Comparison of ENCODE assay signal across 14 cellular contexts in the genomic region with DNA sequence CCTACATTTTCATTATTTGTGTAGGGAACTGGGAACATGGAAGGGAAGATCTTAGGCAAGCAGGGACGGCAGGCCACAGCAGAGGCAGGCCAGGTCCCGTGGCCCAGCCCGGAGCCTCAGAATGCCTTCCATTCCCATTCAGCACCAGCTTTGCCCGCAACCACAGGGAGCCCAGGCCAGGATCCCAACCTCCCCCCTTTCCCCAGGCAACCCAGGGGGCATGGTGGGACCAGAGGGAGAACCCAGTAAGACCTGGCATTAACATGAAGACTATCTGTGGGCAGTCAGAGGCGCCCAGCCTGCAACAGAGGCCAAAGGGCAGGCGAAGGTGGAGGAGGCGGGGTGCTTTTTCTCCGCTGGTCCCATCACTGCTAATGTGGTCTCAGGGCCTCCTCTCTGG.
DNase-seq lines count a peak whose midpoint lies in the region; TF ChIP-seq lines count a peak whose summit lies in the region.
"Had no signal": no experiment of that assay in that cellular context is flagged by ENCODE, and none has a peak within 500 bp of the region (broad histone marks: within the 10 kb centered on the region; RNA-seq: fewer than 3 reads in every experiment).

No MANE protein-coding gene starts in this region.

- H3K27ac ChIP-seq in BLaER1 treated with 17β-estradiol and CSF1 and Interleukin-3, amounts not matched to agents 10 nM and 100 nM: no peak overlapping the region
- no peak overlapping the region for H3K27ac ChIP-seq in HUES6 (ENCODE audit: low read depth, low read length)
- H3K27ac ChIP-seq in dorsolateral prefrontal cortex: peak overlapping the region in 31 of 59 donors; percentile 9 to 84 (median 60)
- H3K27ac ChIP-seq in neuronal stem cell (replicated peaks; ENCODE audit: low read length): no peak overlapping the region
- H3K27ac ChIP-seq: heart left ventricle, neutrophil, Peyer's patch had no signal

- peak overlapping the region; percentile 81 for H2AK5ac ChIP-seq in neuronal stem cell (ENCODE audit: low read depth, low read length)

- no peak overlapping the region for H3K27ac Mint-ChIP-seq in activated CD4-positive, alpha-beta T cell treated with anti-CD3 and anti-CD28 coated beads, Interleukin-2, amount 10 ng/mL, durations not matched to agents 24 days and 14 days
- H3K27ac Mint-ChIP-seq: activated CD4-positive, alpha-beta memory T cell treated with anti-CD3 and anti-CD28 coated beads for 36 hours; activated T-cell treated with anti-CD3 and anti-CD28 coated beads, Interleukin-2, amount 50 U/mL, for 72 hours; memory B cell had no signal

- H2AFZ ChIP-seq in neuronal stem cell (ENCODE audit: low read length): peak overlapping the region; percentile 95

- no peaks in the 10 kb centered on the region for H3K4me1 Mint-ChIP-seq in activated CD4-positive, alpha-beta T cell treated with anti-CD3 and anti-CD28 coated beads, Interleukin-2, amount 10 ng/mL, durations not matched to agents 24 days and 14 days

- H3K36me3 ChIP-seq in BLaER1 treated with 17β-estradiol and CSF1 and Interleukin-3, amounts not matched to agents 10 nM and 100 nM: no peaks in the 10 kb centered on the region
- H3K36me3 ChIP-seq in HUES6 (ENCODE audit: control insufficient read depth, insufficient read depth, low read length): no peaks in the 10 kb centered on the region
- no peaks in the 10 kb centered on the region for H3K36me3 ChIP-seq in neuronal stem cell (replicated peaks in 1 of 2; ENCODE audit: control insufficient read depth in 2 of 2, insufficient read depth in 2 of 2, low read length in 2 of 2)
- H3K36me3 ChIP-seq: heart left ventricle, neutrophil, Peyer's patch had no signal

- no peaks in the 10 kb centered on the region for H3K79me1 ChIP-seq in neuronal stem cell (ENCODE audit: low read depth, low read length)

- H4K91ac ChIP-seq in neuronal stem cell (ENCODE audit: low read depth, low read length, poor library complexity): no peak overlapping the region

- H3K14ac ChIP-seq in neuronal stem cell (ENCODE audit: low read length): peak overlapping the region; percentile 25

- peaks cover 80 to 86% (median 84%) of the 10 kb centered on the region in 11 experiments for H3K27me3 ChIP-seq in BLaER1 treated with 17β-estradiol and CSF1 and Interleukin-3, amounts not matched to agents 10 nM and 100 nM
- H3K27me3 ChIP-seq in HUES6 (ENCODE audit: control insufficient read depth, insufficient read depth, low read length) (peaks cover 69% of the 10 kb centered on the region), dorsolateral prefrontal cortex (peaks cover 0 to 35% (median 14%) of the 10 kb centered on the region in 45 donors), neuronal stem cell (ENCODE audit: control insufficient read depth in 3 of 3, insufficient read depth in 3 of 3, low read depth in 1 of 3, low read length in 3 of 3) (peaks cover 0 to 36% (median 20%) of the 10 kb centered on the region in 3 experiments)

- no peaks in the 10 kb centered on the region for H3K9me3 ChIP-seq in BLaER1 treated with 17β-estradiol and CSF1 and Interleukin-3, amounts not matched to agents 10 nM and 100 nM (replicated peaks in 1 of 11)
- no peaks in the 10 kb centered on the region for H3K9me3 ChIP-seq in HUES6 (ENCODE audit: control insufficient read depth, insufficient read depth, low read depth, low read length)
- H3K9me3 ChIP-seq in neuronal stem cell (replicated peaks in 1 of 2; ENCODE audit: control insufficient read depth in 2 of 2, insufficient read depth in 1 of 2, low read depth in 1 of 2, low read length in 2 of 2): no peaks in the 10 kb centered on the region
- H3K9me3 ChIP-seq: heart left ventricle, neutrophil, Peyer's patch had no signal

- H3K4ac ChIP-seq in neuronal stem cell (ENCODE audit: low read length): no peak overlapping the region

- intact Hi-C loops in dorsolateral prefrontal cortex (cut with DNase I): loop anchor here (1.0 to 5.0 kb wide), 8 partner anchors 82 to 933 kb away; a partner anchor contains a TSS
- intact Hi-C loops in activated CD4-positive, alpha-beta T cell treated with anti-CD3 and anti-CD28 coated beads, Interleukin-2, amount 10 ng/mL, durations not matched to agents 24 days and 14 days (cut with micrococcal nuclease): loop anchor here (1.0 to 5.0 kb wide), 3 partner anchors 703 to 932 kb away; no protein-coding TSS in a partner anchor

- H3K4me2 ChIP-seq in BLaER1 treated with 17β-estradiol and CSF1 and Interleukin-3, amounts not matched to agents 10 nM and 100 nM: peak overlapping the region in 9 of 11 experiments; percentile 46 to 93 (median 68); a peak in 10 of 22 replicates
- no peak overlapping the region for H3K4me2 ChIP-seq in neuronal stem cell (ENCODE audit: insufficient read depth, low read length, poor library complexity, severe bottlenecking)

- H3K9me3 Mint-ChIP-seq in activated CD4-positive, alpha-beta T cell treated with anti-CD3 and anti-CD28 coated beads, Interleukin-2, amount 10 ng/mL, durations not matched to agents 24 days and 14 days: no peaks in the 10 kb centered on the region
- H3K9me3 Mint-ChIP-seq: activated CD4-positive, alpha-beta memory T cell treated with anti-CD3 and anti-CD28 coated beads for 36 hours; activated T-cell treated with anti-CD3 and anti-CD28 coated beads, Interleukin-2, amount 50 U/mL, for 72 hours; memory B cell had no signal

- peaks cover 0 to 19% (median 11%) of the 10 kb centered on the region in 10 experiments; a peak in 13 of 20 replicates for H3K4me1 ChIP-seq in BLaER1 treated with 17β-estradiol and CSF1 and Interleukin-3, amounts not matched to agents 10 nM and 100 nM
- H3K4me1 ChIP-seq in HUES6 (ENCODE audit: control insufficient read depth, insufficient read depth, low read length) (peaks cover 18% of the 10 kb centered on the region), neuronal stem cell (ENCODE audit: control insufficient read depth in 2 of 2, insufficient read depth in 1 of 2, low read depth in 1 of 2, low read length in 2 of 2) (peaks cover 25 to 32% of the 10 kb centered on the region in 2 donors)

- no peak overlapping the region for H3K4me3 Mint-ChIP-seq in activated CD4-positive, alpha-beta T cell treated with anti-CD3 and anti-CD28 coated beads, Interleukin-2, amount 10 ng/mL, durations not matched to agents 24 days and 14 days
- H3K4me3 Mint-ChIP-seq: activated CD4-positive, alpha-beta memory T cell treated with anti-CD3 and anti-CD28 coated beads for 36 hours; activated T-cell treated with anti-CD3 and anti-CD28 coated beads, Interleukin-2, amount 50 U/mL, for 72 hours; memory B cell had no signal

- peak overlapping the region in 1 of 10 experiments; percentile 35; a peak in 1 of 20 replicates for H3K4me3 ChIP-seq in BLaER1 treated with 17β-estradiol and CSF1 and Interleukin-3, amounts not matched to agents 10 nM and 100 nM
- H3K4me3 ChIP-seq in HUES6 (ENCODE audit: low read depth, low read length) (peak overlapping the region; percentile 36), dorsolateral prefrontal cortex (peak overlapping the region in 21 of 59 donors; percentile 36 to 64 (median 55)), neuronal stem cell (ENCODE audit: low read length in 2 of 2) (no peak overlapping the region)

- H2BK5ac ChIP-seq in neuronal stem cell (ENCODE audit: low read length): no peak overlapping the region

- no CpG with 5 or more reads among the region's 8 CpGs for whole genome bisulfite sequencing in neuronal stem cell (ENCODE audit: extremely low coverage in 2 of 2, insufficient read length in 2 of 2, insufficient replicate concordance in 1 of 2), 2 donors

- POLR2A ChIA-PET in HEK293T (lab: Yijun Ruan, JAX): no interaction called here

- H2BK120ac ChIP-seq in neuronal stem cell (ENCODE audit: low read depth, low read length): no peak overlapping the region

- H4K20me1 ChIP-seq in BLaER1 treated with 17β-estradiol and CSF1 and Interleukin-3, amounts not matched to agents 10 nM and 100 nM: peaks cover 0 to 56% (median 30%) of the 10 kb centered on the region in 11 experiments; a peak in 17 of 22 replicates

- no peak overlapping the region for H2BK15ac ChIP-seq in neuronal stem cell (ENCODE audit: low read length)

- H3K18ac ChIP-seq in neuronal stem cell (ENCODE audit: low read length): peak overlapping the region; percentile 89

- DNase-seq in dorsolateral prefrontal cortex (peak in 4 of 10 donors; percentile 8 to 32 (median 22)), neuronal stem cell (ENCODE audit: low spot score) (no peak), AML-193 (lab: John Stamatoyannopoulos, UW) (no peak), NCI-H1105 treated with DMSO at 0.1 percent for 48 hours (lab: John Stamatoyannopoulos, UW) (no peak), HEK293T (ENCODE audit: extremely low spot score) (no peak)
- no peak for DNase-seq in activated CD4-positive, alpha-beta T cell treated with anti-CD3 and anti-CD28 coated beads, Interleukin-2, amount 10 ng/mL, durations not matched to agents 24 days and 14 days

- no peak overlapping the region for H4K8ac ChIP-seq in neuronal stem cell (ENCODE audit: low read depth, low read length)

- no peak for TF ChIP-seq CTCF in dorsolateral prefrontal cortex (IDR thresholded peaks at IDR 0.05 in 54 of 56, conservative IDR thresholded peaks at IDR 0.05 in 2 of 56; ENCODE audit: low read depth in 1 of 56, partially characterized antibody in 56 of 56)

- H2BK12ac ChIP-seq in neuronal stem cell (ENCODE audit: low read length): peak overlapping the region; percentile 65

- H3K27me3 Mint-ChIP-seq in activated CD4-positive, alpha-beta T cell treated with anti-CD3 and anti-CD28 coated beads, Interleukin-2, amount 10 ng/mL, durations not matched to agents 24 days and 14 days: peaks cover 51% of the 10 kb centered on the region

- CTCF ChIA-PET in HEK293T (lab: Yijun Ruan, JAX): interaction anchor here (0.9 kb wide), 1 partner anchor 775 kb away, joined by 3 read pairs; no protein-coding TSS in a partner anchor

- H3K9ac ChIP-seq in BLaER1 treated with 17β-estradiol and CSF1 and Interleukin-3, amounts not matched to agents 10 nM and 100 nM: no peak overlapping the region
- H3K9ac ChIP-seq in HUES6 (ENCODE audit: low read length): no peak overlapping the region
- no peak overlapping the region for H3K9ac ChIP-seq in neuronal stem cell (ENCODE audit: low read depth, low read length, poor library complexity)

- H3K23ac ChIP-seq in neuronal stem cell (ENCODE audit: low read depth, low read length, poor library complexity): no peak overlapping the region

- no peaks in the 10 kb centered on the region for H3K36me3 Mint-ChIP-seq in activated CD4-positive, alpha-beta T cell treated with anti-CD3 and anti-CD28 coated beads, Interleukin-2, amount 10 ng/mL, durations not matched to agents 24 days and 14 days (ENCODE audit: low read depth)
- H3K36me3 Mint-ChIP-seq: activated CD4-positive, alpha-beta memory T cell treated with anti-CD3 and anti-CD28 coated beads for 36 hours; memory B cell had no signal

TF ChIP-seq in HEK293T, 16 proteins besides CTCF, POLR2A, EP300 and RAD21 (continues in another document):
- TF ChIP-seq ELF4 (IDR thresholded peaks at IDR 0.05) (no peak), BHLHE40 (IDR thresholded peaks at IDR 0.05; ENCODE audit: borderline replicate concordance) (no peak), NFRKB (IDR thresholded peaks at IDR 0.05) (no peak), FOXK2 (IDR thresholded peaks at IDR 0.05) (no peak)

Comparison
In these comparisons a context has a peak if more than half of its experiments do, and no peak if none do; other contexts are left out.
1. H3K27ac ChIP-seq: peak in dorsolateral prefrontal cortex (31 of 59); none in BLaER1 treated with 17β-estradiol and CSF1 and Interleukin-3, amounts not matched to agents 10 nM and 100 nM (0 of 11), HUES6 (single experiment) and neuronal stem cell (single experiment).